8 cellular contexts compared by ENCODE assay signal in the genomic region with DNA sequence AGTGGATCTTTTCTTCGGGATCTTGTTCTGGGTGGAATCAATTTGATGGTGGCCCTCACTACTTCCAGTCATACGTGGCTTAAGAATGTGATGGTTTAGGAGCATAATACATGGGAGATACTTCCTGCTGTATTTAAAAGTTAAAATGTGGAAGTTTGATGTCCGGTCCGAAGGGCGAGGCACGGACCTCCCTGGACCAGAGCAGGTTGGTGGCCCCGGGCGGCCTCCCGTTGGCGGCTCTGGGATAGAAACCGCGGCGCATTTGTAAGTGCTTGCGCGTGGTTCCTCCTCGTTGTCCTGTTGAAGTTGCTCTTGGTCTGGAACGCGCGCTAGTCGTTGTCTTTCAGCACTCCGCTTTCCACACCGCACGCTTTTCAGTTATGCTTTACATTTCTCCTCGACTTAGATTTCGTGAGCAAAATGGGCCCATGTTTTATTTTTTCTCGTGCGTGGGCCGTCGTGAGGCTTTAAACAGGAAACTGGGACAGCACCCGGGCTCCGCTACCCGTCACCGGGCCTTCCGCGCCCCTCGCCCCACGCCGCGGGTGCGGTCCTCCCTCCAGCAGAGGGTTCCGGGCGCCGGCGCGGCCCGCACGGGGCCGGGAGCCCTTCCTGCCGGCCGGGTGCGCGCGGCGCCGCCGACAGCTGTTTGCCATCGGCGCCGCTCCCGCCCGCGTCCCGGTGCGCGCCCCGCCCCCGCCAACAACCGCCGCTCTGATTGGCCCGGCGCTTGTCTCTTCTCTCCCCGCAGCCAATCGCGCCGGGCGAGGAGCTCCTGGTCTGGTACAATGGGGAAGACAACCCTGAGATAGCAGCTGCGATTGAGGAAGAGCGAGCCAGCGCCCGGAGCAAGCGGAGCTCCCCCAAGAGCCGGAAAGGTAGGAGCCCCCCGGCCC. TPM values are rescaled to one million over a fixed set of nuclear protein-coding genes. Genes with fewer than 3 reads are reported as not detected.
DNase-seq lines count a peak whose midpoint lies in the region; ATAC-seq and TF ChIP-seq lines count a peak whose summit lies in the region.

No MANE protein-coding gene starts in this region.

- no peaks in the 10 kb centered on the region for H3K27me3 Mint-ChIP-seq in activated T-helper 2 cell treated with anti-CD3 and anti-CD28 coated beads, Interferon-gamma antibody, Interleukin-2, Interleukin-4, amounts not matched to agents 10 μg/mL and 5 μg/mL and 100 μg/mL, durations not matched to agents 14 hours and 24 hours and 36 hours (ENCODE audit: low read depth)
- H3K27me3 Mint-ChIP-seq in natural killer cell treated with Interleukin-12 subunit alpha and Interleukin-12 subunit beta and Interleukin-15 and Interleukin-18, amount 100 ng/mL, for 72 hours = no peaks in the 10 kb centered on the region

- peaks cover 39% of the 10 kb centered on the region for H3K4me1 Mint-ChIP-seq in activated T-helper 2 cell treated with anti-CD3 and anti-CD28 coated beads, Interferon-gamma antibody, Interleukin-2, Interleukin-4, amounts not matched to agents 10 μg/mL and 5 μg/mL and 100 μg/mL, durations not matched to agents 14 hours and 24 hours and 36 hours (ENCODE audit: low read depth)
- H3K4me1 Mint-ChIP-seq in natural killer cell treated with Interleukin-12 subunit alpha and Interleukin-12 subunit beta and Interleukin-15 and Interleukin-18, amount 100 ng/mL, for 72 hours (ENCODE audit: low read depth in 2 of 2) = peaks cover 44 to 48% of the 10 kb centered on the region in 2 donors

- H3K36me3 Mint-ChIP-seq in activated T-helper 2 cell treated with anti-CD3 and anti-CD28 coated beads, Interferon-gamma antibody, Interleukin-2, Interleukin-4, amounts not matched to agents 10 μg/mL and 5 μg/mL and 100 μg/mL, durations not matched to agents 14 hours and 24 hours and 36 hours (ENCODE audit: low read depth) = peaks cover 48% of the 10 kb centered on the region
- H3K36me3 Mint-ChIP-seq in natural killer cell treated with Interleukin-12 subunit alpha and Interleukin-12 subunit beta and Interleukin-15 and Interleukin-18, amount 100 ng/mL, for 72 hours = peaks cover 16% of the 10 kb centered on the region

- TF ChIP-seq CTCF in LNCAP (IDR thresholded peaks at IDR 0.05) = peak; percentile 36; the same call in 1 of the 2 replicates

- H3K4me3 Mint-ChIP-seq in activated T-helper 2 cell treated with anti-CD3 and anti-CD28 coated beads, Interferon-gamma antibody, Interleukin-2, Interleukin-4, amounts not matched to agents 10 μg/mL and 5 μg/mL and 100 μg/mL, durations not matched to agents 14 hours and 24 hours and 36 hours (ENCODE audit: low read depth) = peak overlapping the region; percentile 88
- H3K4me3 Mint-ChIP-seq in natural killer cell treated with Interleukin-12 subunit alpha and Interleukin-12 subunit beta and Interleukin-15 and Interleukin-18, amount 100 ng/mL, for 72 hours = peak overlapping the region; percentile 89

- H3K9me3 Mint-ChIP-seq in activated T-helper 2 cell treated with anti-CD3 and anti-CD28 coated beads, Interferon-gamma antibody, Interleukin-2, Interleukin-4, amounts not matched to agents 10 μg/mL and 5 μg/mL and 100 μg/mL, durations not matched to agents 14 hours and 24 hours and 36 hours = no peaks in the 10 kb centered on the region
- H3K9me3 Mint-ChIP-seq in natural killer cell treated with Interleukin-12 subunit alpha and Interleukin-12 subunit beta and Interleukin-15 and Interleukin-18, amount 100 ng/mL, for 72 hours = no peaks in the 10 kb centered on the region

- intact Hi-C loops in activated T-helper 2 cell treated with anti-CD3 and anti-CD28 coated beads, Interferon-gamma antibody, Interleukin-2, Interleukin-4, amounts not matched to agents 10 μg/mL and 5 μg/mL and 100 μg/mL, durations not matched to agents 14 hours and 24 hours and 36 hours (cut with micrococcal nuclease) = loop anchor here (1.0 kb wide), 2 partner anchors 18 to 49 kb away; partner anchors contain the start of gene PRDM2

- H3K27ac Mint-ChIP-seq in activated T-helper 2 cell treated with anti-CD3 and anti-CD28 coated beads, Interferon-gamma antibody, Interleukin-2, Interleukin-4, amounts not matched to agents 10 μg/mL and 5 μg/mL and 100 μg/mL, durations not matched to agents 14 hours and 24 hours and 36 hours = peak overlapping the region; percentile 92
- peak overlapping the region; percentile 85 to 90 for H3K27ac Mint-ChIP-seq in natural killer cell treated with Interleukin-12 subunit alpha and Interleukin-12 subunit beta and Interleukin-15 and Interleukin-18, amount 100 ng/mL, for 72 hours

- DNase-seq in ELF-1 (ENCODE audit: low read depth, low spot score) = peak; percentile 96
- DNase-seq in H4 (ENCODE audit: low spot score) = peak; percentile 93
- peak; percentile 96 for DNase-seq in RPMI7951 (ENCODE audit: low read depth)
- peak; percentile 92 for DNase-seq in activated T-helper 2 cell treated with anti-CD3 and anti-CD28 coated beads, Interferon-gamma antibody, Interleukin-2, Interleukin-4, amounts not matched to agents 10 μg/mL and 5 μg/mL and 100 μg/mL, durations not matched to agents 14 hours and 24 hours and 36 hours (ENCODE audit: low spot score)
- peak; percentile 90 for DNase-seq in fibroblast of peridontal ligament (ENCODE audit: extremely low read depth)
- peak; percentile 97 for DNase-seq in natural killer cell treated with Interleukin-12 subunit alpha and Interleukin-12 subunit beta and Interleukin-15 and Interleukin-18, amount 100 ng/mL, for 72 hours (ENCODE audit: low spot score)
- DNase-seq in stimulated activated naive CD4-positive, alpha-beta T cell treated with Interleukin-2 at 50 U/mL for 16 hours (lab: John Stamatoyannopoulos, UW) = peak; percentile 95

- ATAC-seq in natural killer cell treated with Interleukin-12 subunit alpha and Interleukin-12 subunit beta and Interleukin-15 and Interleukin-18, amount 100 ng/mL, for 72 hours = peak; percentile 93 to 95

RNA-seq across cellular contexts. Expression of gene PRDM2, which starts 48.9 kb away (rescaled TPM):
- total RNA-seq in H4 (2014; rRNA removed; shearing (Covaris generic)) = 3.4 and 5.1 TPM in 2 replicates
- total RNA-seq in RPMI7951 (2014; rRNA removed; shearing (Covaris generic)) = 7.1 and 9.5 TPM in 2 replicates
- total RNA-seq in activated T-helper 2 cell treated with anti-CD3 and anti-CD28 coated beads, Interferon-gamma antibody, Interleukin-2, Interleukin-4, amounts not matched to agents 10 μg/mL and 5 μg/mL and 100 μg/mL, durations not matched to agents 14 hours and 24 hours and 36 hours = 45.0 and 47.3 TPM in 2 replicates
- 10 to 100 TPM; 80.1 to 91.3 TPM for total RNA-seq in natural killer cell treated with Interleukin-12 subunit alpha and Interleukin-12 subunit beta and Interleukin-15 and Interleukin-18, amount 100 ng/mL, for 72 hours

Comparison
In these comparisons a context has a peak if more than half of its experiments do, and no peak if none do; other contexts are left out.
1. Peak in every context shown above with its lines: DNase-seq and ATAC-seq.